Comparison of ENCODE assay signal across 29 cellular contexts in the genomic region with DNA sequence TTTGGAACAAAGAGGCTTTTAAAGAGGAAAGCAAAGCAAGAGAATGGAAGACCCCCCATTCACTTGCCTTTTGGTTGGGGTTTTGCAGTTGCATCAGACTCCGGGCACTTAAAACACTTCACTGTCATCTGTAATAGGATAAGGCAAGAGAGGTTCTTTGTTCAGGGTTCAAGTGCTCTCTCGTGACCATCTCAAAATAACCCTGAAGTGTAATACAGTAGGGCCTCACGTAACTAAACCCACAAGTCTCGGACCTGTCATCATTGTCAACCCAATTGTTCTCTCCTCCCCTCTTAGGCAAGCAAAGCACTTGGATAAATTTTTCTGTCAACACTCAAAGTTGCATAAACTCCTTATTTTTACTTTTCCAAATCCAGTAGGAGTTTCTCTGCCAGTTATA. TPM values are rescaled to one million over a fixed set of nuclear protein-coding genes. Genes with fewer than 3 reads are reported as not detected.
DNase-seq lines count a peak whose midpoint lies in the region; ATAC-seq, FAIRE-seq and TF ChIP-seq lines count a peak whose summit lies in the region.
"Had no signal": no experiment of that assay in that cellular context is flagged by ENCODE, and none has a peak within 500 bp of the region (broad histone marks: within the 10 kb centered on the region; RNA-seq: fewer than 3 reads in every experiment).

No MANE protein-coding gene starts in this region.

- no peak overlapping the region for H2BK15ac ChIP-seq in mesendoderm (replicated peaks; ENCODE audit: low read depth)

- no peak overlapping the region for H2BK5ac ChIP-seq in mesendoderm (ENCODE audit: low read length)

- ATAC-seq in GM21619 (IDR thresholded peaks at IDR 0.05; ENCODE audit: unreplicated experiment) (no peak), GM18517 (IDR thresholded peaks at IDR 0.05; ENCODE audit: unreplicated experiment) (no peak), pancreas (no peak), mucosa of descending colon (no peak)
- ATAC-seq: activated CD4-positive, alpha-beta T cell treated with anti-CD3 and anti-CD28 coated beads for 36 hours; activated CD8-positive, alpha-beta T cell treated with anti-CD3 and anti-CD28 coated beads, Interleukin-2, amount 10 ng/mL, durations not matched to agents 7 days and 5 days had no signal

- H2BK120ac ChIP-seq in mesendoderm (ENCODE audit: low read depth, low read length), result peak overlapping the region; percentile 23

- no peak overlapping the region for H3K4me2 ChIP-seq in mesendoderm (ENCODE audit: low read length)

- DNase-seq in DMS79 treated with DMSO at 0.1 percent for 48 hours (lab: John Stamatoyannopoulos, UW) (peak; percentile 94), NCI-H128 (lab: John Stamatoyannopoulos, UW; ENCODE audit: unreplicated experiment) (peak; percentile 91), NCI-H510A (lab: John Stamatoyannopoulos, UW) (peak; percentile 77), mesendoderm (no peak), pancreas (no peak), mucosa of descending colon (no peak)
- DNase-seq: activated CD4-positive, alpha-beta T cell treated with anti-CD3 and anti-CD28 coated beads for 36 hours; activated CD8-positive, alpha-beta T cell treated with anti-CD3 and anti-CD28 coated beads, Interleukin-2, amount 10 ng/mL, durations not matched to agents 7 days and 5 days; activated naive CD8-positive, alpha-beta T cell treated with anti-CD3 and anti-CD28 coated beads for 36 hours; colonic mucosa; effector CD8-positive, alpha-beta T cell; GOT3; heart left ventricle; kidney glomerular epithelial cell; NCI-H2081 treated with DMSO at 0.1 percent for 48 hours; NCI-H774 had no signal

- H3K79me2 ChIP-seq in mesendoderm (ENCODE audit: control insufficient read depth, insufficient read depth, low read length), result no peaks in the 10 kb centered on the region

- H3K27ac ChIP-seq in mesendoderm (ENCODE audit: low read depth, low read length) (no peak overlapping the region), pancreas (no peak overlapping the region)
- H3K27ac ChIP-seq: ascending aorta, cardiac muscle cell, colonic mucosa, heart left ventricle, HL-60, prostate gland, SK-N-MC had no signal

- H4K5ac ChIP-seq in mesendoderm (ENCODE audit: low read length), result no peak overlapping the region

- no peaks in the 10 kb centered on the region for H3K36me3 ChIP-seq in mesendoderm (ENCODE audit: control insufficient read depth, insufficient read depth, low read length)
- no peaks in the 10 kb centered on the region for H3K36me3 ChIP-seq in pancreas
- H3K36me3 ChIP-seq in mucosa of descending colon (ENCODE audit: low read depth), result no peaks in the 10 kb centered on the region
- H3K36me3 ChIP-seq: ascending aorta, cardiac muscle cell, colonic mucosa, heart left ventricle, prostate gland had no signal

- TF ChIP-seq CTCF in pancreas (IDR thresholded peaks at IDR 0.05) (no peak), mucosa of descending colon (IDR thresholded peaks at IDR 0.05) (no peak)

- H3K23ac ChIP-seq in mesendoderm (ENCODE audit: low read length), result no peak overlapping the region

- no peaks in the 10 kb centered on the region for H3K79me1 ChIP-seq in mesendoderm (ENCODE audit: low read length)

- H3K9me3 ChIP-seq in pancreas (no peaks in the 10 kb centered on the region), mucosa of descending colon (no peaks in the 10 kb centered on the region)
- H3K9me3 ChIP-seq: ascending aorta, colonic mucosa, heart left ventricle, prostate gland had no signal

- no peak overlapping the region for H3K4me3 ChIP-seq in mesendoderm (ENCODE audit: low read length)
- no peak overlapping the region for H3K4me3 ChIP-seq in pancreas
- H3K4me3 ChIP-seq in mucosa of descending colon, result no peak overlapping the region
- H3K4me3 ChIP-seq: ascending aorta, cardiac muscle cell, colonic mucosa, heart left ventricle, prostate gland, SK-N-MC had no signal

- H3K4ac ChIP-seq in mesendoderm (ENCODE audit: low read depth, low read length), result peak overlapping the region; percentile 48

- H3K9ac ChIP-seq in mesendoderm (ENCODE audit: low read length), result no peak overlapping the region

- H3K4me1 ChIP-seq in mesendoderm (ENCODE audit: control insufficient read depth, low read depth, low read length), result peaks cover 3% of the 10 kb centered on the region
- H3K4me1 ChIP-seq in pancreas, result peaks cover 0 to 6% (median 0%) of the 10 kb centered on the region in 3 donors
- H3K4me1 ChIP-seq in mucosa of descending colon (ENCODE audit: low read depth), result no peaks in the 10 kb centered on the region
- H3K4me1 ChIP-seq: ascending aorta, colonic mucosa, prostate gland had no signal

- intact Hi-C loops in pancreas (cut with DNase I) (no loop called here), mucosa of descending colon (cut with DNase I, micrococcal nuclease) (no loop called here)

- FAIRE-seq in pancreas (lab: Jason Lieb, UNC), result no peak
- FAIRE-seq: D721Med, GM12891 had no signal

- H3K18ac ChIP-seq in mesendoderm (ENCODE audit: low read length), result peak overlapping the region; percentile 45

- H3K56ac ChIP-seq in mesendoderm (ENCODE audit: low read length), result no peak overlapping the region

- no peak overlapping the region for H2AK5ac ChIP-seq in mesendoderm (ENCODE audit: low read length)

- no peaks in the 10 kb centered on the region for H3K27me3 ChIP-seq in mesendoderm (ENCODE audit: insufficient read depth, low read length, poor library complexity)
- no peaks in the 10 kb centered on the region for H3K27me3 ChIP-seq in pancreas
- H3K27me3 ChIP-seq: ascending aorta, colonic mucosa had no signal

- WGBS in mesendoderm (ENCODE audit: extremely low coverage, insufficient coverage, low lambda C conversion rate), result no CpG with 5 or more reads among the region's 4 CpGs
- WGBS in pancreas, 2 donors, result 78 to 86% methylated on average over 4 of the region's 4 CpGs

- H4K8ac ChIP-seq in mesendoderm (ENCODE audit: low read depth, low read length), result no peak overlapping the region

RNA-seq across cellular contexts. Expression of a gene that starts 26.9 kb away (rescaled TPM):
- polyA plus RNA-seq in mesendoderm (2013, experiment 1 of 2), result 0.01 TPM
- 0.03 TPM for polyA plus RNA-seq in mesendoderm (2013, experiment 2 of 2)
- total RNA-seq in pancreas (10 to 100 TPM in 1 of 6 donors, under 1 TPM in 3, not detected in 2; 0.12 to 13.6 (median 0.36) TPM), mucosa of descending colon (10 to 100 TPM in 2 of 3 donors, 1 to 10 TPM in 1; 9.3 to 12.6 (median 10.0) TPM)
- under 1 TPM; 0.08 to 0.59 TPM for polyA plus RNA-seq in pancreas
- total RNA-seq: activated CD4-positive, alpha-beta T cell treated with anti-CD3 and anti-CD28 coated beads for 36 hours; activated CD8-positive, alpha-beta T cell treated with anti-CD3 and anti-CD28 coated beads, Interleukin-2, amount 10 ng/mL, durations not matched to agents 7 days and 5 days; activated naive CD8-positive, alpha-beta T cell treated with anti-CD3 and anti-CD28 coated beads for 36 hours; activated T-helper 2 cell treated with anti-CD3 and anti-CD28 coated beads, Interferon-gamma antibody, Interleukin-2, Interleukin-4, amounts not matched to agents 10 μg/mL and 5 μg/mL and 100 μg/mL, durations not matched to agents 14 hours and 24 hours and 36 hours; ascending aorta; cardiac muscle cell; epithelial cell of proximal tubule; LHCN-M2; RPMI7951 had no signal
- polyA plus RNA-seq: cardiac muscle cell had no signal

Comparison
In these comparisons a context has a peak if more than half of its experiments do, and no peak if none do; other contexts are left out.
1. DNase-seq: peak in DMS79 treated with DMSO at 0.1 percent for 48 hours (single experiment), NCI-H128 (single experiment) and NCI-H510A (single experiment); none in mesendoderm (single experiment), pancreas (0 of 6) and mucosa of descending colon (0 of 3).